24 cellular contexts compared by ENCODE assay signal in genomic region chr21:19870682-19871081, GRCh38.
DNase-seq lines count a peak whose midpoint lies in the region; ATAC-seq, FAIRE-seq and TF ChIP-seq lines count a peak whose summit lies in the region.
"Had no signal": no experiment of that assay in that cellular context is flagged by ENCODE, and none has a peak within 500 bp of the region (broad histone marks: within the 10 kb centered on the region; RNA-seq: fewer than 3 reads in every experiment).

No MANE protein-coding gene starts in this region.

- no peak overlapping the region for H3K23ac ChIP-seq in IMR-90 (ENCODE audit: low read depth, low read length)

- no peak overlapping the region for H2AK9ac ChIP-seq in IMR-90 (replicated peaks; ENCODE audit: low read depth, low read length, poor library complexity)

- H3K4me2 ChIP-seq in HepG2 (ENCODE audit: low read depth, low read length) (no peak overlapping the region), IMR-90 (ENCODE audit: low read depth, low read length) (no peak overlapping the region), K562 (ENCODE audit: insufficient read depth, low read length) (no peak overlapping the region)
- H3K4me2 ChIP-seq: BLaER1 treated with 17β-estradiol and CSF1 and Interleukin-3, amounts not matched to agents 10 nM and 100 nM had no signal

- BruUV-seq in HepG2 (replicated peaks; lab: Mats Ljungman, UMichigan): no TSS peak
- BruUV-seq in IMR-90 (replicated peaks; lab: Mats Ljungman, UMichigan): no TSS peak
- BruUV-seq in K562 (replicated peaks; lab: Mats Ljungman, UMichigan): no TSS peak

- H3K4me1 ChIP-seq in HepG2 (ENCODE audit: insufficient read depth, low read length) (no peaks in the 10 kb centered on the region), right lobe of liver (no peaks in the 10 kb centered on the region), IMR-90 (ENCODE audit: control insufficient read depth, insufficient read depth, low read length) (no peaks in the 10 kb centered on the region), K562 (replicated peaks in 1 of 2; ENCODE audit: control insufficient read depth in 2 of 2, insufficient read depth in 2 of 2, low read length in 2 of 2) (no peaks in the 10 kb centered on the region)
- H3K4me1 ChIP-seq: BLaER1 treated with 17β-estradiol and CSF1 and Interleukin-3, amounts not matched to agents 10 nM and 100 nM had no signal

- ATAC-seq in HepG2: no peak
- ATAC-seq in right lobe of liver: no peak
- ATAC-seq in IMR-90 (ENCODE audit: low read depth): no peak
- ATAC-seq in K562: no peak
- ATAC-seq in HG03095 (IDR thresholded peaks at IDR 0.05; ENCODE audit: unreplicated experiment): no peak
- no peak for ATAC-seq in HG02678 (IDR thresholded peaks at IDR 0.05; ENCODE audit: unreplicated experiment)
- ATAC-seq: GM12878 had no signal

- H4K20me1 ChIP-seq in HepG2 (ENCODE audit: insufficient read depth, low read length): no peaks in the 10 kb centered on the region
- H4K20me1 ChIP-seq in IMR-90 (ENCODE audit: insufficient read depth, low read length): no peaks in the 10 kb centered on the region
- no peaks in the 10 kb centered on the region for H4K20me1 ChIP-seq in K562 (replicated peaks; ENCODE audit: control insufficient read depth, insufficient read depth, low read length)
- H4K20me1 ChIP-seq: BLaER1 treated with 17β-estradiol and CSF1 and Interleukin-3, amounts not matched to agents 10 nM and 100 nM had no signal

- H4K5ac ChIP-seq in IMR-90 (ENCODE audit: low read depth, low read length): no peak overlapping the region

- no peak for TF ChIP-seq POLR2A in HepG2 (IDR thresholded peaks at IDR 0.05; ENCODE audit: insufficient read depth in 1 of 2, low read depth in 2 of 2, low read length in 2 of 2)
- no peak for TF ChIP-seq POLR2A in right lobe of liver (IDR thresholded peaks at IDR 0.05)
- no peak for TF ChIP-seq POLR2A in IMR-90 (IDR thresholded peaks at IDR 0.05; ENCODE audit: low read depth, low read length)
- TF ChIP-seq POLR2A in K562 (conservative IDR thresholded peaks at IDR 0.05): no peak

- no peak overlapping the region for H3K56ac ChIP-seq in IMR-90 (ENCODE audit: extremely low read depth, insufficient read depth, low read length)

- H3K9ac ChIP-seq in HepG2 (ENCODE audit: insufficient read depth, low read depth, low read length) (no peak overlapping the region), IMR-90 (ENCODE audit: low read depth, low read length) (no peak overlapping the region), K562 (ENCODE audit: insufficient read depth in 1 of 2, low read depth in 2 of 2, low read length in 2 of 2) (no peak overlapping the region)
- H3K9ac ChIP-seq: BLaER1 treated with 17β-estradiol and CSF1 and Interleukin-3, amounts not matched to agents 10 nM and 100 nM had no signal

- no peak for DNase-seq in HepG2 (ENCODE audit: low spot score)
- no peak for DNase-seq in right lobe of liver
- DNase-seq in IMR-90: no peak
- no peak for DNase-seq in K562 (ENCODE audit: extremely low read depth in 1 of 4, low spot score in 3 of 4)
- DNase-seq in NCI-H446 (lab: John Stamatoyannopoulos, UW): no peak
- DNase-seq: 8988T; AML-193; CD4-positive, alpha-beta memory T cell; CD4-positive, CD25-positive, alpha-beta regulatory T cell; CD8-positive, alpha-beta memory T cell; COR-L47; DMS 273 treated with DMSO at 0.1 percent for 48 hours; DMS153; DMS53; DMS79; DND-41; EL; GDM1 had no signal

- no peak for FAIRE-seq in HepG2 (lab: Jason Lieb, UNC)
- no peak for FAIRE-seq in K562 (lab: Jason Lieb, UNC)
- FAIRE-seq: GM12878, GM12892, GM18507 had no signal

- H3K27ac ChIP-seq in HepG2 (ENCODE audit: extremely low read length, insufficient read depth, low read length) (no peak overlapping the region), right lobe of liver (no peak overlapping the region), IMR-90 (ENCODE audit: insufficient read depth, low read length) (no peak overlapping the region), K562 (ENCODE audit: extremely low read depth, low read depth, low read length) (no peak overlapping the region)
- H3K27ac ChIP-seq: BLaER1 treated with 17β-estradiol and CSF1 and Interleukin-3, amounts not matched to agents 10 nM and 100 nM had no signal

- TF ChIP-seq EP300 in HepG2 (IDR thresholded peaks at IDR 0.05; ENCODE audit: low read depth in 2 of 2, low read length in 2 of 2) (no peak), HepG2 (CRISPR knock-in tag; IDR thresholded peaks at IDR 0.05; ENCODE audit: borderline replicate concordance) (no peak), K562 (IDR thresholded peaks at IDR 0.05; ENCODE audit: low read length) (no peak)

- 2% methylated on average over 2 of the region's 2 CpGs for WGBS in HepG2 (ENCODE audit: low lambda C conversion rate)
- WGBS in right lobe of liver (ENCODE audit: insufficient coverage, low coverage, low lambda C conversion rate, missing lambda C conversion rate): 84% methylated on average over 2 of the region's 2 CpGs
- whole genome bisulfite sequencing in IMR-90 (ENCODE audit: extremely low coverage in 2 of 2, insufficient read length in 1 of 2), 2 experiments: no CpG with 5 or more reads among the region's 2 CpGs
- 27% methylated on average over 2 of the region's 2 CpGs for WGBS in K562 (ENCODE audit: insufficient coverage, low coverage, missing lambda C conversion rate)

- H3K4me3 ChIP-seq in HepG2 (replicated peaks in 1 of 3; ENCODE audit: insufficient read depth in 1 of 3, low read depth in 2 of 3, low read length in 3 of 3) (no peak overlapping the region), right lobe of liver (no peak overlapping the region), IMR-90 (ENCODE audit: insufficient read depth, low read depth, low read length) (no peak overlapping the region), K562 (no peak overlapping the region)
- H3K4me3 ChIP-seq: BLaER1 treated with 17β-estradiol and CSF1 and Interleukin-3, amounts not matched to agents 10 nM and 100 nM; GM12878 had no signal

- H4K8ac ChIP-seq in IMR-90 (ENCODE audit: low read depth in 2 of 2, low read length in 2 of 2): no peak overlapping the region

- no peak overlapping the region for H3K4ac ChIP-seq in IMR-90 (ENCODE audit: low read depth, low read length)

- H2AK5ac ChIP-seq in IMR-90 (ENCODE audit: low read depth, low read length): no peak overlapping the region

- no peaks in the 10 kb centered on the region for H3K79me2 ChIP-seq in HepG2 (ENCODE audit: insufficient read depth, low read length)
- H3K79me2 ChIP-seq in K562 (ENCODE audit: control insufficient read depth, insufficient read depth, low read length): no peaks in the 10 kb centered on the region

- no peak overlapping the region for H2BK5ac ChIP-seq in IMR-90 (ENCODE audit: low read depth, low read length, poor library complexity, severe bottlenecking)

- H3K79me1 ChIP-seq in IMR-90 (ENCODE audit: low read depth in 1 of 2, low read length in 2 of 2): no peaks in the 10 kb centered on the region

- H3K9me3 ChIP-seq in HepG2 (ENCODE audit: low read length) (peaks cover 69% of the 10 kb centered on the region), right lobe of liver (no peaks in the 10 kb centered on the region), IMR-90 (ENCODE audit: control insufficient read depth, insufficient read depth, low read length) (peaks cover 2% of the 10 kb centered on the region; the same call in 1 of the 2 replicates), K562 (replicated peaks; ENCODE audit: control insufficient read depth, insufficient read depth, low read depth, low read length) (no peaks in the 10 kb centered on the region)
- H3K9me3 ChIP-seq: BLaER1 treated with 17β-estradiol and CSF1 and Interleukin-3, amounts not matched to agents 10 nM and 100 nM had no signal

- dilution Hi-C loops in IMR-90 (cut with HindIII; ENCODE audit: low sequenced_read_pairs, unreplicated experiment): no loop called here

- H3K14ac ChIP-seq in IMR-90 (replicated peaks; ENCODE audit: low read depth, low read length): no peak overlapping the region

- H2BK120ac ChIP-seq in IMR-90 (ENCODE audit: low read depth, low read length): no peak overlapping the region

- no peak for TF ChIP-seq CTCF in HepG2 (CRISPR knock-in tag; IDR thresholded peaks at IDR 0.05)
- TF ChIP-seq CTCF in right lobe of liver (IDR thresholded peaks at IDR 0.05): no peak
- TF ChIP-seq CTCF in IMR-90 (conservative IDR thresholded peaks at IDR 0.05; ENCODE audit: low read depth, low read length): no peak
- TF ChIP-seq CTCF in K562 (IDR thresholded peaks at IDR 0.05 in 2 of 3, conservative IDR thresholded peaks at IDR 0.05 in 1 of 3; ENCODE audit: insufficient read depth in 2 of 3, low read depth in 1 of 3, low read length in 3 of 3): no peak

- H3K18ac ChIP-seq in IMR-90 (ENCODE audit: low read depth, low read length): no peak overlapping the region

- H4K91ac ChIP-seq in IMR-90 (ENCODE audit: insufficient read depth, low read depth, low read length): no peak overlapping the region

- intact Hi-C loops in HepG2 (cut with micrococcal nuclease; ENCODE audit: unreplicated experiment): no loop called here
- intact Hi-C loops in right lobe of liver (cut with DNase I): no loop called here
- intact Hi-C loops in IMR-90 (cut with micrococcal nuclease): no loop called here
- intact Hi-C loops in K562 (cut with micrococcal nuclease): no loop called here

- no peak overlapping the region for H2BK15ac ChIP-seq in IMR-90 (ENCODE audit: low read depth, low read length)

- in situ Hi-C loops in HepG2 (cut with HindIII; ENCODE audit: extremely low pct_ligation_motif_present, low pct_unique_long_range_greater_than_20kb) (no loop called here), IMR-90 (cut with MboI; ENCODE audit: low sequenced_read_pairs) (no loop called here), K562 (cut with MboI) (no loop called here)

- TF ChIP-seq RAD21 in HepG2 (CRISPR knock-in tag; IDR thresholded peaks at IDR 0.05) (no peak), IMR-90 (IDR thresholded peaks at IDR 0.05; ENCODE audit: low read length) (no peak), K562 (CRISPR knock-in tag; conservative IDR thresholded peaks at IDR 0.05 in 1 of 2, IDR thresholded peaks at IDR 0.05 in 1 of 2) (no peak)

- H2AFZ ChIP-seq in HepG2 (ENCODE audit: low read length) (no peak overlapping the region), IMR-90 (replicated peaks; ENCODE audit: low read length, poor library complexity) (no peak overlapping the region), K562 (ENCODE audit: low read depth, low read length) (no peak overlapping the region)

- no peak overlapping the region for H2BK20ac ChIP-seq in IMR-90 (ENCODE audit: low read depth, low read length)

- H3K36me3 ChIP-seq in HepG2 (replicated peaks in 1 of 2; ENCODE audit: control insufficient read depth in 1 of 2, insufficient read depth in 2 of 2, low read length in 2 of 2) (no peaks in the 10 kb centered on the region), right lobe of liver (no peaks in the 10 kb centered on the region), IMR-90 (ENCODE audit: control insufficient read depth, insufficient read depth, low read length) (no peaks in the 10 kb centered on the region), K562 (ENCODE audit: control insufficient read depth, insufficient read depth, low read length) (no peaks in the 10 kb centered on the region)
- H3K36me3 ChIP-seq: BLaER1 treated with 17β-estradiol and CSF1 and Interleukin-3, amounts not matched to agents 10 nM and 100 nM had no signal

- H3K27me3 ChIP-seq in HepG2 (ENCODE audit: control insufficient read depth in 1 of 2, insufficient read depth in 2 of 2, low read length in 2 of 2) (no peaks in the 10 kb centered on the region), right lobe of liver (no peaks in the 10 kb centered on the region), IMR-90 (ENCODE audit: control insufficient read depth, insufficient read depth, low read length) (no peaks in the 10 kb centered on the region), K562 (ENCODE audit: control insufficient read depth in 2 of 2, insufficient read depth in 2 of 2, low read length in 2 of 2) (no peaks in the 10 kb centered on the region)
- H3K27me3 ChIP-seq: BLaER1 treated with 17β-estradiol and CSF1 and Interleukin-3, amounts not matched to agents 10 nM and 100 nM had no signal

- H3K9me1 ChIP-seq in IMR-90 (ENCODE audit: insufficient read depth, low read length) (no peaks in the 10 kb centered on the region), K562 (ENCODE audit: control insufficient read depth, insufficient read depth, low read length) (no peaks in the 10 kb centered on the region)

- POLR2A ChIA-PET in HepG2 (lab: Yijun Ruan, JAX): no interaction called here
- POLR2A ChIA-PET in IMR-90 (lab: Charles Lee; ENCODE audit: unreplicated experiment): no interaction called here
- POLR2A ChIA-PET in K562 (lab: Yijun Ruan, JAX): no interaction called here

- CTCF ChIA-PET in HepG2 (lab: Yijun Ruan, JAX; ENCODE audit: low intra/inter-chr PET ratio, low total read pairs) (no interaction called here), IMR-90 (lab: Yijun Ruan, JAX) (no interaction called here), K562 (lab: Yijun Ruan, JAX; ENCODE audit: low intra/inter-chr PET ratio) (no interaction called here)

Comparison
In these comparisons a context has a peak if more than half of its experiments do, and no peak if none do; other contexts are left out.
1. Of the 241 proteins assayed by ChIP-seq in both HepG2 and K562: peak only in HepG2: none; only in K562: MAFG; in both: MAFF and MAFK; in neither: 238.